16 cellular contexts compared by ENCODE assay signal in genomic region chr2:216756435-216756834, GRCh38.
"Had no signal": no experiment of that assay in that cellular context is flagged by ENCODE, and none has a peak within 500 bp of the region (broad histone marks: within the 10 kb centered on the region; RNA-seq: fewer than 3 reads in every experiment).

No MANE protein-coding gene starts in this region.

- H3K27ac ChIP-seq: lower lobe of right lung had no signal

- H3K9me3 ChIP-seq: gastroesophageal sphincter, lower lobe of right lung, transverse colon had no signal

- ATAC-seq: gastroesophageal sphincter, left cardiac atrium, lower lobe of right lung, right cardiac atrium, WTC11 had no signal

- H3K4me3 ChIP-seq: gastroesophageal sphincter, lower lobe of right lung, transverse colon had no signal

- H3K27me3 ChIP-seq: gastroesophageal sphincter, transverse colon had no signal

- H3K36me3 ChIP-seq: gastroesophageal sphincter, lower lobe of right lung, transverse colon had no signal

- DNase-seq: activated CD4-positive, alpha-beta memory T cell treated with anti-CD3 and anti-CD28 coated beads, Interleukin-2, amount 10 ng/mL, durations not matched to agents 7 days and 5 days; activated CD4-positive, alpha-beta T cell treated with anti-CD3 and anti-CD28 coated beads for 4 hours; activated naive CD4-positive, alpha-beta T cell treated with anti-CD3 and anti-CD28 coated beads, Interleukin-2, amount 50 U/mL, for 16 hours; activated T-cell treated with anti-CD3 and anti-CD28 coated beads, Interleukin-2, amount 50 U/mL, for 24 hours; dermis blood vessel endothelial cell; left cardiac atrium; lower lobe of right lung; midbrain; right cardiac atrium; small intestine; stimulated activated CD4-positive, alpha-beta T cell treated with anti-CD3 and anti-CD28 coated beads, Interleukin-4, amount 100 ng/mL, for 4 hours; stimulated activated CD8-positive, alpha-beta memory T cell treated with anti-CD3 and anti-CD28 coated beads, Interleukin-4, amount 100 ng/mL, for 48 hours; stimulated activated naive CD4-positive, alpha-beta T cell treated with Interleukin-2 at 50 U/mL for 16 hours; transverse colon had no signal
